29 cellular contexts compared by ENCODE assay signal in the genomic region with DNA sequence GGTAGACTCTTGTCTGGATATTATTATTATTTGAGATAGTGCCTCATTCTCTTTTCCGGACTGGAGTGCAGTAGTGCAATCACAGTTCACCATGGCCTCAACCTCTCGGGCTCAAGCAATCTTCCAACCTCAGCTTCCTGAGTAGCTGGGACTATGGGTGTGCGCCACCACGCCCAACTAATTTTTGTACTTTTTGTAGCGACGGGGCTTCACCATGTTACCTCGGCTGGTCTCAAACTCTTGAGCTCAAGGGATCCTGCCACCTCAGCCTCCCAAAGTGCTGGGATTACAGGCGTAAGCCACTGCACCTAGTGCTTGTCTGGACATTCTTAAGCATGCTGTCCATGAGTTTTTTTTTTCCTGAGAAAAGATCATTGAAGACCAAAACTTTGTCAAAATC.
"Had no signal": no experiment of that assay in that cellular context is flagged by ENCODE, and none has a peak within 500 bp of the region (broad histone marks: within the 10 kb centered on the region; RNA-seq: fewer than 3 reads in every experiment).

No MANE protein-coding gene starts in this region.

- H3K9me3 Mint-ChIP-seq: activated CD4-positive, alpha-beta memory T cell treated with anti-CD3 and anti-CD28 coated beads, Interleukin-2, amount 10 ng/mL, durations not matched to agents 7 days and 5 days; activated naive CD4-positive, alpha-beta T cell treated with anti-CD3 and anti-CD28 coated beads, Interleukin-2, amount 50 U/mL, for 24 hours; activated naive CD8-positive, alpha-beta T cell treated with anti-CD3 and anti-CD28 coated beads, Interleukin-2, amount 50 U/mL, for 24 hours; activated T-cell treated with anti-CD3 and anti-CD28 coated beads, Interleukin-2, amount 50 U/mL, for 24 hours; natural killer cell; stimulated activated effector memory CD8-positive, alpha-beta T cell treated with anti-CD3 and anti-CD28 coated beads, Interleukin-12 subunit alpha, Interleukin-12 subunit beta, amount 100 ng/mL, for 72 hours; stimulated activated naive CD8-positive, alpha-beta T cell treated with anti-CD3 and anti-CD28 coated beads, Interleukin-15, amount 100 ng/mL, for 72 hours; T-helper 2 cell treated with Interferon-gamma antibody and Interleukin-4, amounts not matched to agents 5 μg/mL and 100 μg/mL, for 36 hours; type B pancreatic cell had no signal

- H3K27me3 ChIP-seq: breast epithelium, vagina had no signal

- H3K36me3 Mint-ChIP-seq: natural killer cell, type B pancreatic cell had no signal

- H3K4me3 ChIP-seq: breast epithelium, prostate gland, skin epidermis, vagina had no signal

- ATAC-seq: activated CD4-positive, CD25-positive, alpha-beta regulatory T cell treated with anti-CD3 and anti-CD28 coated beads, Interleukin-2, amount 50 U/mL, for 24 hours; activated naive CD8-positive, alpha-beta T cell treated with anti-CD3 and anti-CD28 coated beads, Interleukin-2, amount 50 U/mL, for 24 hours; esophagus mucosa; natural killer cell; sciatic nerve; stimulated activated effector memory CD8-positive, alpha-beta T cell treated with anti-CD3 and anti-CD28 coated beads, Interleukin-12 subunit alpha, Interleukin-12 subunit beta, amount 100 ng/mL, for 72 hours; stimulated activated naive CD8-positive, alpha-beta T cell treated with anti-CD3 and anti-CD28 coated beads, Interleukin-15, amount 100 ng/mL, for 72 hours; T-cell had no signal

- DNase-seq: activated CD4-positive, alpha-beta memory T cell treated with anti-CD3 and anti-CD28 coated beads, Interleukin-2, amount 10 ng/mL, durations not matched to agents 7 days and 5 days; activated CD4-positive, alpha-beta T cell treated with anti-CD3 and anti-CD28 coated beads, Interleukin-2, amount 10 ng/mL, durations not matched to agents 7 days and 5 days; activated CD8-positive, alpha-beta memory T cell treated with anti-CD3 and anti-CD28 coated beads, Interleukin-2, amount 50 U/mL, for 48 hours; activated gamma-delta T cell treated with Interleukin-2 at 50 U/mL for 16 hours; activated naive CD8-positive, alpha-beta T cell treated with anti-CD3 and anti-CD28 coated beads, Interleukin-2, amount 50 U/mL, for 24 hours; activated T-cell treated with anti-CD3 and anti-CD28 coated beads, Interleukin-2, amount 50 U/mL, for 24 hours; amygdala; central memory CD4-positive, alpha-beta T cell; foreskin fibroblast; head of caudate nucleus; hypothalamus; mesenchymal stem cell; natural killer cell; retina; stimulated activated CD4-positive, alpha-beta T cell treated with anti-CD3 and anti-CD28 coated beads, Interleukin-4, amount 100 ng/mL, for 24 hours; stimulated activated naive CD8-positive, alpha-beta T cell treated with anti-CD3 and anti-CD28 coated beads, Interleukin-15, amount 100 ng/mL, for 72 hours; substantia nigra; T-cell had no signal

- H3K4me3 Mint-ChIP-seq: activated CD4-positive, alpha-beta memory T cell treated with anti-CD3 and anti-CD28 coated beads, Interleukin-2, amount 10 ng/mL, durations not matched to agents 7 days and 5 days; activated CD4-positive, alpha-beta T cell treated with anti-CD3 and anti-CD28 coated beads, Interleukin-2, amount 10 ng/mL, durations not matched to agents 7 days and 5 days; activated naive CD4-positive, alpha-beta T cell treated with anti-CD3 and anti-CD28 coated beads, Interleukin-2, amount 50 U/mL, for 24 hours; activated naive CD8-positive, alpha-beta T cell treated with anti-CD3 and anti-CD28 coated beads, Interleukin-2, amount 50 U/mL, for 24 hours; activated T-cell treated with anti-CD3 and anti-CD28 coated beads, Interleukin-2, amount 50 U/mL, for 24 hours; natural killer cell; stimulated activated effector memory CD8-positive, alpha-beta T cell treated with anti-CD3 and anti-CD28 coated beads, Interleukin-12 subunit alpha, Interleukin-12 subunit beta, amount 100 ng/mL, for 72 hours; stimulated activated naive CD8-positive, alpha-beta T cell treated with anti-CD3 and anti-CD28 coated beads, Interleukin-15, amount 100 ng/mL, for 72 hours; T-cell; T-helper 2 cell treated with Interferon-gamma antibody and Interleukin-4, amounts not matched to agents 5 μg/mL and 100 μg/mL, for 36 hours; type B pancreatic cell had no signal

- H3K27me3 Mint-ChIP-seq: activated CD4-positive, alpha-beta memory T cell treated with anti-CD3 and anti-CD28 coated beads, Interleukin-2, amount 10 ng/mL, durations not matched to agents 7 days and 5 days; activated CD4-positive, alpha-beta T cell treated with anti-CD3 and anti-CD28 coated beads, Interleukin-2, amount 10 ng/mL, durations not matched to agents 7 days and 5 days; activated naive CD4-positive, alpha-beta T cell treated with anti-CD3 and anti-CD28 coated beads, Interleukin-2, amount 50 U/mL, for 24 hours; activated naive CD8-positive, alpha-beta T cell treated with anti-CD3 and anti-CD28 coated beads, Interleukin-2, amount 50 U/mL, for 24 hours; activated T-cell treated with anti-CD3 and anti-CD28 coated beads, Interleukin-2, amount 50 U/mL, for 24 hours; stimulated activated naive CD8-positive, alpha-beta T cell treated with anti-CD3 and anti-CD28 coated beads, Interleukin-15, amount 100 ng/mL, for 72 hours; T-cell; type B pancreatic cell had no signal

- H3K9me3 ChIP-seq: breast epithelium, prostate gland, vagina had no signal

- H3K36me3 ChIP-seq: breast epithelium, prostate gland, vagina had no signal

- H3K27ac ChIP-seq: breast epithelium, prostate gland, skin epidermis, vagina had no signal

- H3K4me1 ChIP-seq: breast epithelium, prostate gland had no signal

- H3K27ac Mint-ChIP-seq: activated CD4-positive, alpha-beta memory T cell treated with anti-CD3 and anti-CD28 coated beads, Interleukin-2, amount 10 ng/mL, durations not matched to agents 7 days and 5 days; activated CD4-positive, alpha-beta T cell treated with anti-CD3 and anti-CD28 coated beads, Interleukin-2, amount 10 ng/mL, durations not matched to agents 7 days and 5 days; activated naive CD4-positive, alpha-beta T cell treated with anti-CD3 and anti-CD28 coated beads, Interleukin-2, amount 50 U/mL, for 24 hours; activated naive CD8-positive, alpha-beta T cell treated with anti-CD3 and anti-CD28 coated beads, Interleukin-2, amount 50 U/mL, for 24 hours; activated T-cell treated with anti-CD3 and anti-CD28 coated beads, Interleukin-2, amount 50 U/mL, for 24 hours; stimulated activated effector memory CD8-positive, alpha-beta T cell treated with anti-CD3 and anti-CD28 coated beads, Interleukin-12 subunit alpha, Interleukin-12 subunit beta, amount 100 ng/mL, for 72 hours; stimulated activated naive CD8-positive, alpha-beta T cell treated with anti-CD3 and anti-CD28 coated beads, Interleukin-15, amount 100 ng/mL, for 72 hours; T-cell; T-helper 2 cell treated with Interferon-gamma antibody and Interleukin-4, amounts not matched to agents 5 μg/mL and 100 μg/mL, for 36 hours; type B pancreatic cell had no signal
